9 cellular contexts compared by ENCODE assay signal in genomic region chr5:136769900-136770684, GRCh38.
DNase-seq lines count a peak whose midpoint lies in the region; ATAC-seq, FAIRE-seq and TF ChIP-seq lines count a peak whose summit lies in the region.
"Had no signal": no experiment of that assay in that cellular context is flagged by ENCODE, and none has a peak within 500 bp of the region (broad histone marks: within the 10 kb centered on the region; RNA-seq: fewer than 3 reads in every experiment).

No MANE protein-coding gene starts in this region.

- no peaks in the 10 kb centered on the region for H3K9me3 ChIP-seq in astrocyte (ENCODE audit: insufficient read depth, low read depth, low read length)
- H3K9me3 ChIP-seq in small intestine (ENCODE audit: control insufficient read depth, low read depth) = no peaks in the 10 kb centered on the region

- H3K36me3 ChIP-seq in astrocyte (ENCODE audit: insufficient read depth, low read length) = no peaks in the 10 kb centered on the region
- no peaks in the 10 kb centered on the region for H3K36me3 ChIP-seq in small intestine (ENCODE audit: control insufficient read depth in 2 of 2, insufficient read depth in 2 of 2, low read length in 2 of 2)

- no peaks in the 10 kb centered on the region for H3K79me2 ChIP-seq in astrocyte (ENCODE audit: insufficient read depth, low read length)

- peak overlapping the region; percentile 4 for H2AFZ ChIP-seq in astrocyte (ENCODE audit: low read depth, low read length)

- no peaks in the 10 kb centered on the region for H3K4me1 ChIP-seq in astrocyte (ENCODE audit: insufficient read depth, low read length)
- no peaks in the 10 kb centered on the region for H3K4me1 ChIP-seq in small intestine (ENCODE audit: control insufficient read depth in 2 of 2, insufficient read depth in 1 of 2, low read depth in 1 of 2, low read length in 1 of 2)

- no peak overlapping the region for H3K4me3 ChIP-seq in astrocyte (ENCODE audit: insufficient read depth, low read depth, low read length)
- no peak overlapping the region for H3K4me3 ChIP-seq in small intestine (ENCODE audit: low read depth in 1 of 2, low read length in 2 of 2)

- peaks cover 14% of the 10 kb centered on the region for H3K27me3 Mint-ChIP-seq in astrocyte (ENCODE audit: low read depth, unreplicated experiment)

- no peaks in the 10 kb centered on the region for H4K20me1 ChIP-seq in astrocyte (ENCODE audit: insufficient read depth, low read length)

- DNase-seq in NCI-H2171 treated with DMSO at 0.1 percent for 48 hours (lab: John Stamatoyannopoulos, UW) (peak; percentile 48), NCI-H2171 (lab: John Stamatoyannopoulos, UW) (no peak), GM20000 (ENCODE audit: low spot score) (peak; percentile 69), NOMO-1 (lab: John Stamatoyannopoulos, UW; ENCODE audit: unreplicated experiment in 2 of 2) (peak; percentile 38 to 47), astrocyte (ENCODE audit: low read depth) (peak; percentile 29), hippocampal formation (lab: John Stamatoyannopoulos, UW) (peak; percentile 40 to 59), small intestine (peak; percentile 40)

- H3K4me1 Mint-ChIP-seq in astrocyte (ENCODE audit: low read depth, unreplicated experiment) = peaks cover 7% of the 10 kb centered on the region

- peak overlapping the region; percentile 21 for H3K27ac Mint-ChIP-seq in astrocyte (ENCODE audit: unreplicated experiment)

- no peak overlapping the region for H3K9ac ChIP-seq in astrocyte (ENCODE audit: low read length)

- peaks cover 2% of the 10 kb centered on the region for H3K9me3 Mint-ChIP-seq in astrocyte (ENCODE audit: unreplicated experiment)

- H3K27me3 ChIP-seq in astrocyte (ENCODE audit: insufficient read depth, low read length) = peaks cover 7% of the 10 kb centered on the region
- H3K27me3 ChIP-seq in small intestine (ENCODE audit: control insufficient read depth in 2 of 2, insufficient read depth in 2 of 2, low read length in 2 of 2) = no peaks in the 10 kb centered on the region

- TF ChIP-seq CTCF in GM20000 (IDR thresholded peaks at IDR 0.05; ENCODE audit: extremely low read depth, missing control alignments) (peak; percentile 78), astrocyte (IDR thresholded peaks at IDR 0.05; ENCODE audit: insufficient read depth, low read depth, low read length) (peak; percentile 89)

- H3K36me3 Mint-ChIP-seq in astrocyte (ENCODE audit: low read depth, unreplicated experiment) = no peaks in the 10 kb centered on the region

- FAIRE-seq in astrocyte (lab: Jason Lieb, UNC) = no peak
- no peak for FAIRE-seq in small intestine (lab: Jason Lieb, UNC)
- FAIRE-seq: G401.6 had no signal

- no peak overlapping the region for H3K4me3 Mint-ChIP-seq in astrocyte (ENCODE audit: unreplicated experiment)

- WGBS in small intestine, 3 donors = 36 to 45% (median 39%) methylated on average over 11 of the region's 11 CpGs

- no peak overlapping the region for H3K4me2 ChIP-seq in astrocyte (ENCODE audit: low read length)

- ATAC-seq in HG03571 (IDR thresholded peaks at IDR 0.05; ENCODE audit: unreplicated experiment) = peak; percentile 76

- H3K27ac ChIP-seq in astrocyte (ENCODE audit: low read depth, low read length) (no peak overlapping the region), small intestine (ENCODE audit: low read depth in 1 of 2, low read length in 1 of 2) (no peak overlapping the region)
